18 cellular contexts compared by ENCODE assay signal in the genomic region with DNA sequence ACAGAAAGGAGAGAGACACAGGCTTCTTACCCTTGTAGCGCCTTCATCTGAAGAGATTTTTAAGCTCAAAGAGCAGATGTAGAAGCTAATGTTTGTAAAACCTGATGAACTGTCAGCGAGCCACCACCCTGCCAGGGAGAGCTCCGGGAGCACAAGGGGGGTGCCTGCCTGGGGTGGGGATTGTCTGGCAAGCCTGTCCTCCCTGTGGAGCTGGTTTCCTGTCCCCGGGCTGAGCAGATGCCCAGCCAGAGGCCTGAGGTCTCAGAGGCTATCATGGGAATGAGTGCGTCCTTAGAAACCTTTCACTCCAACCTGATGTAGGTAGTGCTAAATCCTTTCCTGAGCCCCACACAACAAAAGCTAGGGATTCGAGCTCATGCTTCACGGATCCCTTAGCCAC. TPM values are rescaled to one million over a fixed set of nuclear protein-coding genes. Genes with fewer than 3 reads are reported as not detected.
A peak's percentile ranks its signal among the peaks of the same experiment; 100 is the strongest.
DNase-seq lines count a peak whose midpoint lies in the region; ATAC-seq, FAIRE-seq and TF ChIP-seq lines count a peak whose summit lies in the region.
"Had no signal": no experiment of that assay in that cellular context is flagged by ENCODE, and none has a peak within 500 bp of the region (broad histone marks: within the 10 kb centered on the region; RNA-seq: fewer than 3 reads in every experiment).

No MANE protein-coding gene starts in this region.

- H3K4me1 ChIP-seq in GM23338 (ENCODE audit: insufficient read depth) (peaks cover 39% of the 10 kb centered on the region), mesendoderm (ENCODE audit: control insufficient read depth, low read depth, low read length) (peaks cover 5% of the 10 kb centered on the region), small intestine (ENCODE audit: control insufficient read depth in 2 of 2, insufficient read depth in 1 of 2, low read depth in 1 of 2, low read length in 1 of 2) (peaks cover 0 to 5% of the 10 kb centered on the region in 2 donors)

- H3K4me3 Mint-ChIP-seq in GM23338 = no peak overlapping the region
- H3K4me3 Mint-ChIP-seq: CD8-positive, alpha-beta memory T cell; IgD-negative memory B cell had no signal

- H3K18ac ChIP-seq in mesendoderm (ENCODE audit: low read length) = peak overlapping the region; percentile 64

- TF ChIP-seq CTCF in GM23338 (conservative IDR thresholded peaks at IDR 0.05; ENCODE audit: low read depth in 2 of 2) = no peak

- H3K9ac ChIP-seq in SK-N-MC (ENCODE audit: insufficient read length) = no peak overlapping the region
- H3K9ac ChIP-seq in mesendoderm (ENCODE audit: low read length) = no peak overlapping the region
- H3K9ac ChIP-seq: BLaER1 had no signal

- no peak overlapping the region for H2BK15ac ChIP-seq in mesendoderm (replicated peaks; ENCODE audit: low read depth)

- peaks cover 3% of the 10 kb centered on the region; the same call in 1 of the 2 replicates for H4K20me1 ChIP-seq in GM23338 (replicated peaks; ENCODE audit: insufficient read depth)

- no peaks in the 10 kb centered on the region for H3K9me2 ChIP-seq in GM23338 (ENCODE audit: insufficient read depth)

- no peak overlapping the region for H3K23ac ChIP-seq in mesendoderm (ENCODE audit: low read length)

- H3K79me2 ChIP-seq in GM23338 (replicated peaks; ENCODE audit: insufficient read depth) (no peaks in the 10 kb centered on the region), mesendoderm (ENCODE audit: control insufficient read depth, insufficient read depth, low read length) (no peaks in the 10 kb centered on the region)

- peaks cover 39% of the 10 kb centered on the region for H3K4me1 Mint-ChIP-seq in GM23338

- H3K4me2 ChIP-seq in GM23338 (peak overlapping the region; percentile 18), mesendoderm (ENCODE audit: low read length) (no peak overlapping the region)
- H3K4me2 ChIP-seq: BLaER1 had no signal

- H2AK5ac ChIP-seq in mesendoderm (ENCODE audit: low read length) = no peak overlapping the region

- H3K4me3 ChIP-seq in GM23338 = peak overlapping the region; percentile 1
- H3K4me3 ChIP-seq in SK-N-MC = peak overlapping the region; percentile 12; the same call in 1 of the 2 replicates
- no peak overlapping the region for H3K4me3 ChIP-seq in mesendoderm (ENCODE audit: low read length)
- no peak overlapping the region for H3K4me3 ChIP-seq in small intestine (ENCODE audit: low read depth in 1 of 2, low read length in 2 of 2)
- H3K4me3 ChIP-seq: BLaER1 had no signal

- H3K27me3 Mint-ChIP-seq in GM23338 (ENCODE audit: insufficient read depth, low read depth, poor library complexity) = peaks cover 81% of the 10 kb centered on the region

- H3K27me3 ChIP-seq in GM23338 (ENCODE audit: insufficient read depth) (peaks cover 100% of the 10 kb centered on the region), mesendoderm (ENCODE audit: insufficient read depth, low read length, poor library complexity) (peaks cover 38% of the 10 kb centered on the region), small intestine (ENCODE audit: control insufficient read depth in 2 of 2, insufficient read depth in 2 of 2, low read length in 2 of 2) (peaks cover 11 to 37% of the 10 kb centered on the region in 2 donors)

- no peaks in the 10 kb centered on the region; the same call in 2 of the 3 replicates for H3K36me3 Mint-ChIP-seq in GM23338 (ENCODE audit: low read depth)
- H3K36me3 Mint-ChIP-seq: CD8-positive, alpha-beta memory T cell; IgD-negative memory B cell had no signal

- DNase-seq in NCI-H1417 (lab: John Stamatoyannopoulos, UW) (peak in 2 of 3 experiments; percentile 54 to 73), NCI-H1417 treated with DMSO at 0.1 percent for 48 hours (lab: John Stamatoyannopoulos, UW) (no peak), GM23338 (ENCODE audit: low spot score) (peak; percentile 65), SK-N-MC (ENCODE audit: low read depth, low spot score) (no peak), mesendoderm (peak; percentile 74), KG1 (lab: John Stamatoyannopoulos, UW) (no peak), small intestine (no peak), GM12891 (ENCODE audit: insufficient read length, low spot score) (no peak)
- DNase-seq: CD8-positive, alpha-beta memory T cell; DMS 273 treated with DMSO at 0.1 percent for 48 hours; HCEC 1CT; NCI-H1694 treated with DMSO at 0.1 percent for 48 hours; NCI-H524; PC-3 had no signal

- no peak for FAIRE-seq in small intestine (lab: Jason Lieb, UNC)
- no peak for FAIRE-seq in GM12891 (lab: Jason Lieb, UNC)

- H3K56ac ChIP-seq in mesendoderm (ENCODE audit: low read length) = no peak overlapping the region

- H3F3A ChIP-seq in GM23338 (replicated peaks; ENCODE audit: low read depth) = peaks cover 25% of the 10 kb centered on the region

- no peak overlapping the region for H3K4ac ChIP-seq in mesendoderm (ENCODE audit: low read depth, low read length)

- no peak overlapping the region for H4K8ac ChIP-seq in mesendoderm (ENCODE audit: low read depth, low read length)

- H3K9me3 ChIP-seq in SK-N-MC (ENCODE audit: low read depth, low read length) (no peaks in the 10 kb centered on the region), small intestine (ENCODE audit: control insufficient read depth, low read depth) (no peaks in the 10 kb centered on the region)
- H3K9me3 ChIP-seq: BLaER1 had no signal

- peak; percentile 48 for ATAC-seq in GM23338
- ATAC-seq: PC-3 had no signal

- H3K27ac Mint-ChIP-seq in GM23338 = no peak overlapping the region
- H3K27ac Mint-ChIP-seq: CD8-positive, alpha-beta memory T cell; IgD-negative memory B cell had no signal

- TF ChIP-seq POLR2A in GM12891 (IDR thresholded peaks at IDR 0.05; ENCODE audit: low read depth, low read length) = no peak

- H3K36me3 ChIP-seq in GM23338 (ENCODE audit: insufficient read depth) (no peaks in the 10 kb centered on the region), SK-N-MC (ENCODE audit: insufficient read depth, low read length) (no peaks in the 10 kb centered on the region), mesendoderm (ENCODE audit: control insufficient read depth, insufficient read depth, low read length) (no peaks in the 10 kb centered on the region), small intestine (ENCODE audit: control insufficient read depth in 2 of 2, insufficient read depth in 2 of 2, low read length in 2 of 2) (no peaks in the 10 kb centered on the region)
- H3K36me3 ChIP-seq: BLaER1 had no signal

- H2BK120ac ChIP-seq in mesendoderm (ENCODE audit: low read depth, low read length) = no peak overlapping the region

- peaks cover 7% of the 10 kb centered on the region for H3K9me3 Mint-ChIP-seq in GM23338
- H3K9me3 Mint-ChIP-seq: IgD-negative memory B cell had no signal

- no peak overlapping the region for H2AFZ ChIP-seq in GM23338

- no peak overlapping the region for H2BK5ac ChIP-seq in mesendoderm (ENCODE audit: low read length)

- H4K5ac ChIP-seq in mesendoderm (ENCODE audit: low read length) = no peak overlapping the region

- no CpG with 5 or more reads among the region's 7 CpGs for WGBS in mesendoderm (ENCODE audit: extremely low coverage, insufficient coverage, low lambda C conversion rate)
- WGBS in small intestine, 3 donors = 31 to 48% (median 39%) methylated on average over 7 of the region's 7 CpGs

- no peaks in the 10 kb centered on the region for H3K79me1 ChIP-seq in mesendoderm (ENCODE audit: low read length)

- H3K27ac ChIP-seq in GM23338 (ENCODE audit: low read depth) (no peak overlapping the region), SK-N-MC (peak overlapping the region; percentile 48; the same call in 1 of the 2 replicates), mesendoderm (ENCODE audit: low read depth, low read length) (no peak overlapping the region), small intestine (ENCODE audit: low read depth in 1 of 2, low read length in 1 of 2) (no peak overlapping the region)
- H3K27ac ChIP-seq: 22Rv1, BLaER1 had no signal

TF ChIP-seq in GM23338, 12 proteins besides CTCF, POLR2A, EP300 and RAD21 (continues in another document):
- no peak for TF ChIP-seq JUNB (IDR thresholded peaks at IDR 0.05; ENCODE audit: unreplicated experiment)
- TF ChIP-seq ZNF114 (CRISPR knock-in tag; IDR thresholded peaks at IDR 0.05) = no peak
- no peak for TF ChIP-seq POLR2AphosphoS5 (IDR thresholded peaks at IDR 0.05; ENCODE audit: low read depth)
- TF ChIP-seq NANOG (IDR thresholded peaks at IDR 0.05; ENCODE audit: borderline replicate concordance) = no peak

TF ChIP-seq in GM12891, 5 proteins besides CTCF, POLR2A, EP300 and RAD21:
- no peak for TF ChIP-seq SPI1 (IDR thresholded peaks at IDR 0.05; ENCODE audit: low read depth, low read length)
- TF ChIP-seq PAX5 (IDR thresholded peaks at IDR 0.05; ENCODE audit: insufficient read depth, low read length, severe bottlenecking) = no peak
- TF ChIP-seq POU2F2 (IDR thresholded peaks at IDR 0.05; ENCODE audit: low read depth, low read length) = no peak
- no peak for TF ChIP-seq POLR2AphosphoS5 (IDR thresholded peaks at IDR 0.05; ENCODE audit: low read depth, low read length)
- TF ChIP-seq TAF1 (IDR thresholded peaks at IDR 0.05; ENCODE audit: low read depth, low read length) = no peak

RNA-seq across cellular contexts. Expression of a gene that starts 41.9 kb away (rescaled TPM):
- total RNA-seq in GM23338 (2014; rRNA removed; shearing (Covaris generic)) = not detected in 2 replicates
- polyA plus RNA-seq in GM23338 (2016; fragmentation: Nextera tagmentation; extraction: Ambion mirVana) (not detected in 2 replicates), small intestine (not detected)
- not detected for polyA plus RNA-seq in mesendoderm (2013, experiment 1 of 2)
- not detected for polyA plus RNA-seq in mesendoderm (2013, experiment 2 of 2)
- polyA plus RNA-seq in GM12891 (2012; ENCODE audit: low read depth, missing spikeins) = not detected
- total RNA-seq: CD8-positive, alpha-beta memory T cell; HT-29 had no signal
- polyA plus RNA-seq: CD8-positive, alpha-beta memory T cell; IgD-negative memory B cell had no signal

RNA-seq across cellular contexts. Expression of a gene that starts 49.4 kb away (rescaled TPM):
- 28.1 and 47.7 TPM in 2 replicates for total RNA-seq in GM23338 (2014; rRNA removed; shearing (Covaris generic))
- 17.4 TPM in 2 replicates for polyA plus RNA-seq in GM23338 (2016; fragmentation: Nextera tagmentation; extraction: Ambion mirVana)
- polyA plus RNA-seq in mesendoderm (2013, experiment 1 of 2) = 9.2 TPM
- polyA plus RNA-seq in mesendoderm (2013, experiment 2 of 2) = 9.2 TPM
- 1 to 10 TPM; 5.7 to 8.8 (median 6.0) TPM for polyA plus RNA-seq in small intestine
- polyA plus RNA-seq in GM12891 (2012; ENCODE audit: low read depth, missing spikeins) = 2.4 TPM

Comparison
In these comparisons a context has a peak if more than half of its experiments do, and no peak if none do; other contexts are left out.
1. DNase-seq: peak in NCI-H1417 (2 of 3), GM23338 (single experiment) and mesendoderm (single experiment); none in NCI-H1417 treated with DMSO at 0.1 percent for 48 hours (single experiment), SK-N-MC (single experiment), KG1 (single experiment), small intestine (single experiment) and GM12891 (single experiment).
2. H3K4me3 ChIP-seq: peak in GM23338 (single experiment) and SK-N-MC (single experiment); none in mesendoderm (single experiment) and small intestine (0 of 2).